ENCODE assay signal across 20 cellular contexts in the genomic region with DNA sequence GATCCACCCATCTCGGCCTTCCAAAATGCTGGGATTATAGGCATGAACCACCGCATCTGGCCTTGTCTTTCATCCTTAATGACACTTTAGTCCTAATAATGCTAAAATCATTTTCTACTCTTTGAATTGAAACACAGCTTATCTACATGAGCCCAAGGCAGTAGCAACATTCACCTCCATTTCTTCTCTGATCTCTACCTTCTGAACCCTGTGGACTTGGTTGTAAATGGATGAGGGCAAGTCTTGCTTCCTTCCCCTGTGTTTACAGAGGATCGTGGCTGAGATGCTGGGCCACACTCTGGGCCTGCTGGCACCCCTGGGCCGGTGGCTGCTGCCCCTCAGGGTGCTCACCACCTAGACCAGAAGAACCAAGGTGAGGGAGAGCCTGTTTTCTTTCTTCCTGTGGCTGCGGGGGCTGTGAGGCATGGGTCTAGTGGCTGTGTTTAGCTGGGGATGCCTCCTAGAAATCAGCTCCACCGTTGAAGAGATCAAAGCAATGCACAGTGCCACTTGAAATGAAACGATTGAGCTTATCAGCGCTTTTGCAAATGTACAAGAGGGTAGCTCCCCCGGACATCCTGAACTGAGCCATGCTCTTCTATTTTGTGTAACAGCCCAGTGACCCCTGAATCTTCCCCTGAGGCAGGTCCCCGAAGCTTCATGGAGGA.
"Had no signal": no experiment of that assay in that cellular context is flagged by ENCODE, and none has a peak within 500 bp of the region (broad histone marks: within the 10 kb centered on the region; RNA-seq: fewer than 3 reads in every experiment).

No MANE protein-coding gene starts in this region.

- ATAC-seq: activated CD8-positive, alpha-beta T cell treated with anti-CD3 and anti-CD28 coated beads, Interleukin-2, amount 10 ng/mL, durations not matched to agents 7 days and 5 days; gastroesophageal sphincter; heart right ventricle; naive thymus-derived CD4-positive, alpha-beta T cell had no signal

- H3K27ac Mint-ChIP-seq: activated CD8-positive, alpha-beta T cell treated with anti-CD3 and anti-CD28 coated beads, Interleukin-2, amount 10 ng/mL, durations not matched to agents 7 days and 5 days; activated T-cell treated with anti-CD3 and anti-CD28 coated beads, Interleukin-2, amount 50 U/mL, for 24 hours had no signal

- H3K4me3 ChIP-seq: gastroesophageal sphincter, tibial nerve, uterus had no signal

- H3K4me3 Mint-ChIP-seq: activated CD4-positive, alpha-beta T cell treated with anti-CD3 and anti-CD28 coated beads, Interleukin-2, amount 10 ng/mL, durations not matched to agents 7 days and 5 days; activated CD8-positive, alpha-beta T cell treated with anti-CD3 and anti-CD28 coated beads, Interleukin-2, amount 10 ng/mL, durations not matched to agents 7 days and 5 days; activated T-cell treated with anti-CD3 and anti-CD28 coated beads, Interleukin-2, amount 50 U/mL, for 24 hours had no signal

- H3K27ac ChIP-seq: esophagus muscularis mucosa, gastroesophageal sphincter, left ventricle myocardium inferior, neutrophil, tibial nerve, uterus had no signal

- DNase-seq: activated CD4-positive, alpha-beta T cell treated with anti-CD3 and anti-CD28 coated beads, Interleukin-2, amount 10 ng/mL, durations not matched to agents 7 days and 5 days; activated CD8-positive, alpha-beta T cell treated with anti-CD3 and anti-CD28 coated beads, Interleukin-2, amount 10 ng/mL, durations not matched to agents 7 days and 5 days; activated naive CD4-positive, alpha-beta T cell treated with anti-CD3 and anti-CD28 coated beads, Interleukin-2, amount 50 U/mL, for 16 hours; activated T-cell treated with anti-CD3 and anti-CD28 coated beads, Interleukin-2, amount 50 U/mL, for 24 hours; cerebellar nuclear complex; cortex of kidney; effector CD4-positive, alpha-beta T cell; heart right ventricle; immature natural killer cell; kidney glomerular epithelial cell; left ventricle myocardium inferior; naive thymus-derived CD4-positive, alpha-beta T cell; stimulated activated CD8-positive, alpha-beta memory T cell treated with anti-CD3 and anti-CD28 coated beads, Interleukin-4, amount 100 ng/mL, for 48 hours; stimulated activated naive CD4-positive, alpha-beta T cell treated with Interleukin-2 at 50 U/mL for 16 hours; SW 1271; uterus had no signal

- H3K9me3 ChIP-seq: esophagus muscularis mucosa, gastroesophageal sphincter, heart right ventricle, left ventricle myocardium inferior, neutrophil, tibial nerve, uterus had no signal

- H3K36me3 ChIP-seq: esophagus muscularis mucosa, gastroesophageal sphincter, heart right ventricle, left ventricle myocardium inferior, neutrophil, tibial nerve, uterus had no signal

- H3K36me3 Mint-ChIP-seq: immature natural killer cell; naive thymus-derived CD4-positive, alpha-beta T cell had no signal

- H3K9me3 Mint-ChIP-seq: activated CD4-positive, alpha-beta T cell treated with anti-CD3 and anti-CD28 coated beads, Interleukin-2, amount 10 ng/mL, durations not matched to agents 7 days and 5 days; activated T-cell treated with anti-CD3 and anti-CD28 coated beads, Interleukin-2, amount 50 U/mL, for 24 hours; immature natural killer cell; naive thymus-derived CD4-positive, alpha-beta T cell had no signal

- H3K27me3 ChIP-seq: esophagus muscularis mucosa, gastroesophageal sphincter, heart right ventricle, tibial nerve, uterus had no signal

- H3K4me1 ChIP-seq: gastroesophageal sphincter, tibial nerve, uterus had no signal
